Comparison of ENCODE assay signal across 8 cellular contexts in genomic region chr10:132447446-132448247, GRCh38. TPM values are rescaled to one million over a fixed set of nuclear protein-coding genes. Genes with fewer than 3 reads are reported as not detected.
DNase-seq lines count a peak whose midpoint lies in the region; ATAC-seq and TF ChIP-seq lines count a peak whose summit lies in the region.

No MANE protein-coding gene starts in this region.

- peak overlapping the region; percentile 73 for H3K4me2 ChIP-seq in OCI-LY7 (ENCODE audit: low read length)

- no peaks in the 10 kb centered on the region for H3K27me3 ChIP-seq in right cardiac atrium (ENCODE audit: control insufficient read depth, insufficient read depth)

- POLR2A ChIA-PET in OCI-LY7 (lab: Charles Lee), result interaction anchor here (0.6 to 1.5 kb wide), 2 partner anchors 26 to 114 kb away, joined by 3 to 18 read pairs; no protein-coding TSS in a partner anchor

- H3K4me1 ChIP-seq in OCI-LY7 (ENCODE audit: insufficient read depth, low read length, poor library complexity, severe bottlenecking) (peaks cover 57% of the 10 kb centered on the region), right cardiac atrium (ENCODE audit: control insufficient read depth, insufficient read depth, low read length) (peaks cover 2% of the 10 kb centered on the region)

- 75% methylated on average over 29 of the region's 29 CpGs for WGBS in right cardiac atrium

- H2AFZ ChIP-seq in OCI-LY7 (ENCODE audit: low read length), result no peak overlapping the region; the same call in 1 of the 2 replicates

- no peaks in the 10 kb centered on the region for H3K9me3 ChIP-seq in OCI-LY7 (ENCODE audit: low read length)
- H3K9me3 ChIP-seq in right cardiac atrium (ENCODE audit: control insufficient read depth, low read length), result no peaks in the 10 kb centered on the region

- peak; percentile 84 for DNase-seq in EH (ENCODE audit: low read depth)
- peak; percentile 63 for DNase-seq in OCI-LY7 (ENCODE audit: low spot score)
- DNase-seq in activated T-helper 1 cell treated with anti-CD3 and anti-CD28 coated beads, Interleukin-2, amount 50 U/mL, for 16 hours (ENCODE audit: low read depth in 1 of 2, low spot score in 1 of 2), result peak; percentile 49 to 57
- peak in 2 of 3 donors; percentile 63 to 66 for DNase-seq in right cardiac atrium
- peak; percentile 46 for DNase-seq in stimulated activated CD4-positive, alpha-beta T cell treated with anti-CD3 and anti-CD28 coated beads, Interleukin-2, amount 100 ng/mL, for 4 hours (ENCODE audit: low read depth)
- DNase-seq in iPS-NIHi11 (ENCODE audit: low spot score), result no peak

- no peak for TF ChIP-seq CTCF in OCI-LY7 (conservative IDR thresholded peaks at IDR 0.05; ENCODE audit: low read length)

- CTCF ChIA-PET in OCI-LY7 (lab: Charles Lee; ENCODE audit: unreplicated experiment), result interaction anchor here (0.6 to 1.2 kb wide), 2 partner anchors 9 to 26 kb away, joined by 3 to 8 read pairs; no protein-coding TSS in a partner anchor

- no peaks in the 10 kb centered on the region for H3K79me2 ChIP-seq in OCI-LY7 (ENCODE audit: insufficient read depth, low read depth, low read length)

- ATAC-seq in right cardiac atrium (no peak), HG03565 (IDR thresholded peaks at IDR 0.05; ENCODE audit: unreplicated experiment) (no peak), HG02884 (IDR thresholded peaks at IDR 0.05; ENCODE audit: unreplicated experiment) (no peak)

- H3K9me2 ChIP-seq in OCI-LY7 (ENCODE audit: insufficient read depth, low read length), result no peaks in the 10 kb centered on the region

- no peaks in the 10 kb centered on the region for H4K20me1 ChIP-seq in OCI-LY7 (ENCODE audit: insufficient read depth, low read length)

- BruUV-seq in OCI-LY7 (replicated peaks; lab: Mats Ljungman, UMichigan), result no TSS peak

- H3K36me3 ChIP-seq in OCI-LY7 (ENCODE audit: insufficient read depth, low read length), result no peaks in the 10 kb centered on the region

- intact Hi-C loops in OCI-LY7 (cut with micrococcal nuclease; ENCODE audit: unreplicated experiment) (loop anchor here (2.0 to 5.0 kb wide), 2 partner anchors 51 to 285 kb away; partner anchors contain the start of gene PWWP2B), right cardiac atrium (cut with DNase I) (no loop called here)

- H3K4me3 ChIP-seq in OCI-LY7 (ENCODE audit: low read depth, low read length, poor library complexity, severe bottlenecking), result peak overlapping the region; percentile 57
- H3K4me3 ChIP-seq in right cardiac atrium (ENCODE audit: low read length), result no peak overlapping the region

- H3K27ac ChIP-seq in OCI-LY7 (ENCODE audit: low read depth, low read length, poor library complexity, severe bottlenecking) (peak overlapping the region; percentile 81), right cardiac atrium (ENCODE audit: low read length) (no peak overlapping the region)

RNA-seq across cellular contexts. Expression of gene PWWP2B, which starts 50.6 kb away (rescaled TPM):
- total RNA-seq in OCI-LY7 (2014; rRNA removed; shearing (Covaris generic)), result 4.6 and 5.9 TPM in 2 replicates
- total RNA-seq in OCI-LY7 (2022) (9.4 and 10.6 TPM in 2 replicates), right cardiac atrium (10 to 100 TPM in 2 of 4 donors, 1 to 10 TPM in 2; 7.0 to 10.6 (median 9.6) TPM)
- 9.1 TPM for polyA plus RNA-seq in right cardiac atrium
